ENCODE assay signal across 13 cellular contexts in genomic region chr14:99408286-99408970, GRCh38.
"Had no signal": no experiment of that assay in that cellular context is flagged by ENCODE, and none has a peak within 500 bp of the region (broad histone marks: within the 10 kb centered on the region; RNA-seq: fewer than 3 reads in every experiment).

No MANE protein-coding gene starts in this region.

- H3K36me3 ChIP-seq: brain microvascular endothelial cell had no signal

- H2AFZ ChIP-seq: parathyroid adenoma had no signal

- H3K79me2 ChIP-seq: parathyroid adenoma had no signal

- H3K27ac Mint-ChIP-seq: activated T-cell treated with anti-CD3 and anti-CD28 coated beads, Interleukin-2, amount 50 U/mL, for 24 hours had no signal

- H3K9me3 Mint-ChIP-seq: activated naive CD4-positive, alpha-beta T cell treated with anti-CD3 and anti-CD28 coated beads, Interleukin-2, amount 50 U/mL, for 72 hours; activated T-cell treated with anti-CD3 and anti-CD28 coated beads, Interleukin-2, amount 50 U/mL, for 24 hours had no signal

- H3K27me3 ChIP-seq: brain microvascular endothelial cell had no signal

- DNase-seq: activated CD4-positive, alpha-beta T cell treated with anti-CD3 and anti-CD28 coated beads, Interleukin-2, amount 50 U/mL, for 4 hours; activated effector memory CD4-positive, alpha-beta T cell treated with anti-CD3 and anti-CD28 coated beads, Interleukin-2, amount 50 U/mL, for 16 hours; activated T-cell treated with anti-CD3 and anti-CD28 coated beads, Interleukin-2, amount 50 U/mL, for 24 hours; brain microvascular endothelial cell; effector memory CD4-positive, alpha-beta T cell; hippocampal formation; left cardiac atrium; retina; stimulated activated CD4-positive, alpha-beta T cell treated with anti-CD3 and anti-CD28 coated beads, Interleukin-15, amount 100 ng/mL, for 24 hours; stimulated activated CD4-positive, alpha-beta T cell treated with anti-CD3 and anti-CD28 coated beads, Interleukin-4, amount 100 ng/mL, for 24 hours had no signal

- ATAC-seq: activated naive CD4-positive, alpha-beta T cell treated with anti-CD3 and anti-CD28 coated beads, Interleukin-2, amount 50 U/mL, for 72 hours; esophagus mucosa; left cardiac atrium had no signal

- H3K36me3 Mint-ChIP-seq: activated naive CD4-positive, alpha-beta T cell treated with anti-CD3 and anti-CD28 coated beads, Interleukin-2, amount 50 U/mL, for 72 hours had no signal

- H3K4me3 Mint-ChIP-seq: activated T-cell treated with anti-CD3 and anti-CD28 coated beads, Interleukin-2, amount 50 U/mL, for 24 hours had no signal

- H3K9ac ChIP-seq: parathyroid adenoma had no signal

- H3K4me1 ChIP-seq: parathyroid adenoma had no signal

- H3K27ac ChIP-seq: brain microvascular endothelial cell, parathyroid adenoma had no signal

- H3K27me3 Mint-ChIP-seq: activated T-cell treated with anti-CD3 and anti-CD28 coated beads, Interleukin-2, amount 50 U/mL, for 24 hours had no signal
